ENCODE assay signal across 13 cellular contexts in genomic region chr13:75366380-75367280, GRCh38.
A peak's percentile ranks its signal among the peaks of the same experiment; 100 is the strongest.
DNase-seq lines count a peak whose midpoint lies in the region; ATAC-seq and TF ChIP-seq lines count a peak whose summit lies in the region.
"Had no signal": no experiment of that assay in that cellular context is flagged by ENCODE, and none has a peak within 500 bp of the region (broad histone marks: within the 10 kb centered on the region; RNA-seq: fewer than 3 reads in every experiment).

No MANE protein-coding gene starts in this region.

- H4K20me1 ChIP-seq in OCI-LY3 (ENCODE audit: insufficient read depth, low read length) = no peaks in the 10 kb centered on the region

- H3K4me3 ChIP-seq in heart left ventricle = peak overlapping the region in 9 of 12 donors; percentile 12 to 35 (median 21)
- peak overlapping the region; percentile 68 for H3K4me3 ChIP-seq in OCI-LY3 (ENCODE audit: low read length)

- no peaks in the 10 kb centered on the region for H3K9me3 Mint-ChIP-seq in stimulated activated memory B cell treated with anti-CD40 and anti-IgM and Interleukin-4, amounts not matched to agents 10 μg/mL and 1 μg/mL and 100 μg/mL, for 72 hours

- no peaks in the 10 kb centered on the region for H3K27me3 ChIP-seq in heart left ventricle
- H3K27me3 ChIP-seq in OCI-LY3 (ENCODE audit: low read depth, low read length) = no peaks in the 10 kb centered on the region

- no peak overlapping the region for H3K4me3 Mint-ChIP-seq in stimulated activated memory B cell treated with anti-CD40 and anti-IgM and Interleukin-4, amounts not matched to agents 10 μg/mL and 1 μg/mL and 100 μg/mL, for 72 hours
- H3K4me3 Mint-ChIP-seq: T-helper 17 cell had no signal

- H3K27me3 Mint-ChIP-seq in stimulated activated memory B cell treated with anti-CD40 and anti-IgM and Interleukin-4, amounts not matched to agents 10 μg/mL and 1 μg/mL and 100 μg/mL, for 72 hours = no peaks in the 10 kb centered on the region

- H2AFZ ChIP-seq in OCI-LY3 (ENCODE audit: low read depth, low read length) = peak overlapping the region; percentile 88

- peak overlapping the region; percentile 94 for H3K4me2 ChIP-seq in OCI-LY3 (ENCODE audit: low read length)

- H3K4me1 ChIP-seq in heart left ventricle (peaks cover 0 to 70% (median 36%) of the 10 kb centered on the region in 12 donors), OCI-LY3 (ENCODE audit: low read length) (peaks cover 24% of the 10 kb centered on the region)

- H3K4me1 Mint-ChIP-seq in stimulated activated memory B cell treated with anti-CD40 and anti-IgM and Interleukin-4, amounts not matched to agents 10 μg/mL and 1 μg/mL and 100 μg/mL, for 72 hours = peaks cover 8% of the 10 kb centered on the region

- peaks cover 0 to 6% (median 0%) of the 10 kb centered on the region in 9 donors for H3K36me3 ChIP-seq in heart left ventricle
- no peaks in the 10 kb centered on the region for H3K36me3 ChIP-seq in OCI-LY3 (replicated peaks; ENCODE audit: low read depth, low read length)

- H3K9me3 ChIP-seq in heart left ventricle = no peaks in the 10 kb centered on the region
- no peaks in the 10 kb centered on the region for H3K9me3 ChIP-seq in OCI-LY3 (ENCODE audit: insufficient read depth, low read length)

- ATAC-seq in heart left ventricle = no peak
- no peak for ATAC-seq in Right ventricle myocardium superior (ENCODE audit: poor library complexity)
- no peak for ATAC-seq in stimulated activated memory B cell treated with anti-CD40 and anti-IgM and Interleukin-4, amounts not matched to agents 10 μg/mL and 1 μg/mL and 100 μg/mL, for 72 hours
- ATAC-seq in esophagus mucosa = no peak
- no peak for ATAC-seq in GM18519 (IDR thresholded peaks at IDR 0.05; ENCODE audit: low FRiP score, unreplicated experiment)

- TF ChIP-seq CTCF in heart left ventricle (IDR thresholded peaks at IDR 0.05) = peak in 1 of 12 donors; percentile 7
- TF ChIP-seq CTCF in OCI-LY3 (IDR thresholded peaks at IDR 0.05; ENCODE audit: low read depth, low read length) = peak; percentile 59

- peak overlapping the region; percentile 52 for H3K27ac Mint-ChIP-seq in stimulated activated memory B cell treated with anti-CD40 and anti-IgM and Interleukin-4, amounts not matched to agents 10 μg/mL and 1 μg/mL and 100 μg/mL, for 72 hours
- H3K27ac Mint-ChIP-seq: T-helper 17 cell had no signal

- no peaks in the 10 kb centered on the region for H3K79me2 ChIP-seq in OCI-LY3 (ENCODE audit: low read length)

- TF ChIP-seq POLR2A in heart left ventricle (IDR thresholded peaks at IDR 0.05) = no peak

- intact Hi-C loops in heart left ventricle (cut with DNase I) (loop anchor here in 4 of 10 donors (5.0 to 10.0 kb wide), 3 partner anchors 116 to 181 kb away; partner anchors contain the start of genes UCHL3 (in 3 of the 4), COMMD6 (in 1 of the 4) and TBC1D4 (in 1 of the 4)), Right ventricle myocardium superior (cut with DNase I) (no loop called here)

- 10 to 17% (median 13%) methylated on average over 3 of the region's 3 CpGs for WGBS in heart left ventricle, 4 donors

- H3K36me3 Mint-ChIP-seq in stimulated activated memory B cell treated with anti-CD40 and anti-IgM and Interleukin-4, amounts not matched to agents 10 μg/mL and 1 μg/mL and 100 μg/mL, for 72 hours = no peaks in the 10 kb centered on the region

- peak overlapping the region; percentile 23 to 86 (median 72) for H3K27ac ChIP-seq in heart left ventricle
- H3K27ac ChIP-seq in OCI-LY3 (ENCODE audit: low read length) = peak overlapping the region; percentile 51

- H3K9ac ChIP-seq in OCI-LY3 (ENCODE audit: low read length) = peak overlapping the region; percentile 58

- DNase-seq in heart left ventricle (no peak), Right ventricle myocardium superior (no peak), dermis microvascular lymphatic vessel endothelial cell (ENCODE audit: low read depth in 2 of 2) (peak; percentile 28 to 71), Ammon's horn (ENCODE audit: low spot score) (no peak)
- DNase-seq: activated CD8-positive, alpha-beta memory T cell treated with anti-CD3 and anti-CD28 coated beads, Interleukin-2, amount 50 U/mL, for 4 hours; head of caudate nucleus; NCI-H1105; stimulated activated CD4-positive, alpha-beta T cell treated with anti-CD3 and anti-CD28 coated beads, Interleukin-12 subunit alpha, Interleukin-12 subunit beta, amount 100 ng/mL, for 4 hours; T-helper 17 cell had no signal

Comparison
In these comparisons a context has a peak if more than half of its experiments do, and no peak if none do; other contexts are left out.
1. DNase-seq: peak in dermis microvascular lymphatic vessel endothelial cell (2 of 2); none in heart left ventricle (0 of 5), Right ventricle myocardium superior (single experiment) and Ammon's horn (single experiment).